Comparison of ENCODE assay signal across 1 cellular context in genomic region chr1:155307247-155307740, GRCh38.
TF ChIP-seq lines count a peak whose summit lies in the region.

No MANE protein-coding gene starts in this region.

TF ChIP-seq in K562, 482 proteins besides CTCF, POLR2A, EP300 and RAD21 (continued from another document and continues in another):
- TF ChIP-seq SAFB2 (IDR thresholded peaks at IDR 0.05; ENCODE audit: borderline replicate concordance, low read depth, low read length, severe bottlenecking) (no peak), ZNF583 (CRISPR knock-in tag; IDR thresholded peaks at IDR 0.05) (peak; percentile 98), ZNF395 (CRISPR knock-in tag; IDR thresholded peaks at IDR 0.05) (peak; percentile 98), SMAD4 (CRISPR knock-in tag; conservative IDR thresholded peaks at IDR 0.05) (peak; percentile 98), DACH1 (IDR thresholded peaks at IDR 0.05; ENCODE audit: partially characterized antibody) (no peak), NFRKB (IDR thresholded peaks at IDR 0.05; ENCODE audit: low read depth) (no peak), YY1 (IDR thresholded peaks at IDR 0.05; ENCODE audit: borderline replicate concordance in 1 of 3, control insufficient read depth in 1 of 3, extremely low read depth in 1 of 3, insufficient read depth in 3 of 3, insufficient read length in 1 of 3, insufficient replicate concordance in 2 of 3, low read depth in 1 of 3, low read length in 2 of 3) (peak in 1 of 3 experiments; percentile 34), ERF (CRISPR knock-in tag; IDR thresholded peaks at IDR 0.05) (peak; percentile 98), SP2 (IDR thresholded peaks at IDR 0.05; ENCODE audit: extremely low read depth, low read depth, low read length, poor library complexity, severe bottlenecking) (no peak), ELK1 (CRISPR knock-in tag; IDR thresholded peaks at IDR 0.05) (no peak), PKNOX1 (IDR thresholded peaks at IDR 0.05) (no peak), POLR3G (IDR thresholded peaks at IDR 0.05; ENCODE audit: extremely low read depth, insufficient read length, insufficient replicate concordance) (no peak), ZNF699 (CRISPR knock-in tag; IDR thresholded peaks at IDR 0.05; ENCODE audit: insufficient replicate concordance) (peak; percentile 32), FUS (optimal IDR thresholded peaks at IDR 0.05; ENCODE audit: low read depth, low read length) (no peak), FOXK2 (conservative IDR thresholded peaks at IDR 0.05 in 1 of 2, IDR thresholded peaks at IDR 0.05 in 1 of 2; ENCODE audit: low read depth in 2 of 2) (no peak), USF1 (CRISPR knock-in tag; IDR thresholded peaks at IDR 0.05) (no peak), E2F5 (CRISPR knock-in tag; IDR thresholded peaks at IDR 0.05) (no peak), FOXO4 (CRISPR knock-in tag; IDR thresholded peaks at IDR 0.05) (peak; percentile 91), IRF1 (CRISPR knock-in tag; IDR thresholded peaks at IDR 0.05; ENCODE audit: borderline replicate concordance) (no peak), MCM3 (IDR thresholded peaks at IDR 0.05) (no peak), ZNF780A (CRISPR knock-in tag; IDR thresholded peaks at IDR 0.05) (no peak), TRIM28 (IDR thresholded peaks at IDR 0.05) (no peak), XRCC5 (IDR thresholded peaks at IDR 0.05; ENCODE audit: low read depth, low read length) (no peak), ZBTB8A (IDR thresholded peaks at IDR 0.05; ENCODE audit: partially characterized antibody) (no peak), ZEB2 (IDR thresholded peaks at IDR 0.05) (no peak), POLR2H (tag; IDR thresholded peaks at IDR 0.05; ENCODE audit: low read depth) (no peak), U2AF2 (optimal IDR thresholded peaks at IDR 0.05; ENCODE audit: low read depth, low read length) (no peak), CBFA2T2 (conservative IDR thresholded peaks at IDR 0.05) (no peak), MCM5 (IDR thresholded peaks at IDR 0.05; ENCODE audit: low read depth) (no peak), GATAD2B (IDR thresholded peaks at IDR 0.05; ENCODE audit: borderline replicate concordance) (no peak), HMGN3 (IDR thresholded peaks at IDR 0.05; ENCODE audit: borderline replicate concordance, extremely low read depth, insufficient read length, low read depth, low read length) (no peak), PRMT5 (CRISPR knock-in tag; IDR thresholded peaks at IDR 0.05) (no peak), MEF2D (tag; conservative IDR thresholded peaks at IDR 0.05; ENCODE audit: low read depth) (peak; percentile 96), CREM (IDR thresholded peaks at IDR 0.05; ENCODE audit: low read depth) (peak; percentile 61), PHTF2 (CRISPR knock-in tag; IDR thresholded peaks at IDR 0.05) (peak; percentile 83; the same call in 1 of the 2 replicates), ZNF75A (CRISPR knock-in tag; IDR thresholded peaks at IDR 0.05) (peak; percentile 65; the same call in 1 of the 2 replicates), NBN (IDR thresholded peaks at IDR 0.05; ENCODE audit: low read depth) (no peak), ZBTB43 (CRISPR knock-in tag; IDR thresholded peaks at IDR 0.05) (no peak), BCOR (IDR thresholded peaks at IDR 0.05) (no peak), ZNF584 (CRISPR knock-in tag; IDR thresholded peaks at IDR 0.05; ENCODE audit: low read depth) (peak; percentile 96), ZNF354B (CRISPR knock-in tag; IDR thresholded peaks at IDR 0.05) (peak; percentile 91), NR0B1 (IDR thresholded peaks at IDR 0.05; ENCODE audit: partially characterized antibody) (no peak), ID3 (CRISPR knock-in tag; IDR thresholded peaks at IDR 0.05) (peak; percentile 89), ID3 (tag; IDR thresholded peaks at IDR 0.05) (peak; percentile 99), PHF21A (IDR thresholded peaks at IDR 0.05; ENCODE audit: borderline replicate concordance, low read depth) (no peak), BRCA1 (IDR thresholded peaks at IDR 0.05) (no peak), BRCA1 (CRISPR knock-in tag; IDR thresholded peaks at IDR 0.05) (no peak), ZNF707 (CRISPR knock-in tag; conservative IDR thresholded peaks at IDR 0.05) (peak; percentile 75; the same call in 1 of the 2 replicates), ARNT (IDR thresholded peaks at IDR 0.05) (no peak), ETV5 (CRISPR knock-in tag; IDR thresholded peaks at IDR 0.05; ENCODE audit: low read depth) (no peak), RFX5 (IDR thresholded peaks at IDR 0.05; ENCODE audit: low read depth, low read length) (no peak), SIN3B (IDR thresholded peaks at IDR 0.05; ENCODE audit: low read depth) (no peak), BRF1 (IDR thresholded peaks at IDR 0.05; ENCODE audit: borderline replicate concordance, extremely low read depth, insufficient read length) (no peak), L3MBTL2 (IDR thresholded peaks at IDR 0.05) (0 out of 2 replicates have a peak, but pooled peaks have one; percentile 11), ARID4B (CRISPR knock-in tag; IDR thresholded peaks at IDR 0.05) (no peak), CBX2 (IDR thresholded peaks at IDR 0.05; ENCODE audit: insufficient read depth, low read length, poor library complexity, severe bottlenecking) (no peak), ELF2 (CRISPR knock-in tag; IDR thresholded peaks at IDR 0.05) (peak; percentile 39; the same call in 1 of the 2 replicates), TFAM (CRISPR knock-in tag; conservative IDR thresholded peaks at IDR 0.05) (no peak), MTA3 (IDR thresholded peaks at IDR 0.05; ENCODE audit: borderline replicate concordance) (0 out of 2 replicates have a peak, but pooled peaks have one; percentile 28)
